In genomic region chr6:27020553-27020880, GRCh38 we compare ENCODE assay signal across 8 cellular contexts.
DNase-seq lines count a peak whose midpoint lies in the region; ATAC-seq and TF ChIP-seq lines count a peak whose summit lies in the region.

No MANE protein-coding gene starts in this region.

- 33% methylated on average over 8 of the region's 9 CpGs for WGBS in mesenchymal stem cell
- 80 to 86% methylated on average over 9 of the region's 9 CpGs for WGBS in tibial nerve, 2 donors

- no peak overlapping the region for H3K4ac ChIP-seq in mesenchymal stem cell (ENCODE audit: low read depth in 1 of 2, low read length in 2 of 2)

- H4K8ac ChIP-seq in mesenchymal stem cell (ENCODE audit: low read length): peak overlapping the region; percentile 78

- no peak overlapping the region for H3K27ac Mint-ChIP-seq in activated naive CD4-positive, alpha-beta T cell treated with anti-CD3 and anti-CD28 coated beads, Interleukin-2, amount 10 ng/mL, durations not matched to agents 7 days and 5 days

- no peak for TF ChIP-seq CTCF in breast epithelium (IDR thresholded peaks at IDR 0.05)
- no peak for TF ChIP-seq CTCF in tibial nerve (IDR thresholded peaks at IDR 0.05)

- TF ChIP-seq EP300 in tibial nerve (IDR thresholded peaks at IDR 0.05): no peak

- H2AK5ac ChIP-seq in mesenchymal stem cell (ENCODE audit: low read length, severe bottlenecking): no peak overlapping the region

- intact Hi-C loops in breast epithelium (cut with DNase I; ENCODE audit: low total_unique reads): no loop called here

- H3K9me3 ChIP-seq in breast epithelium (peaks cover 0 to 20% of the 10 kb centered on the region in 2 donors), mesenchymal stem cell (ENCODE audit: control insufficient read depth, low read length) (peaks cover 4% of the 10 kb centered on the region), tibial nerve (peaks cover 0 to 22% (median 4%) of the 10 kb centered on the region in 4 donors)

- H3K79me1 ChIP-seq in mesenchymal stem cell (replicated peaks; ENCODE audit: low read length, poor library complexity, severe bottlenecking): no peaks in the 10 kb centered on the region

- no peak overlapping the region for H2BK5ac ChIP-seq in mesenchymal stem cell (ENCODE audit: low read depth, low read length, poor library complexity, severe bottlenecking)

- no peak overlapping the region for H3K14ac ChIP-seq in mesenchymal stem cell (ENCODE audit: low read length in 2 of 2)

- no peak for DNase-seq in activated naive CD4-positive, alpha-beta T cell treated with anti-CD3 and anti-CD28 coated beads, Interleukin-2, amount 10 ng/mL, durations not matched to agents 7 days and 5 days
- no peak for DNase-seq in activated naive CD4-positive, alpha-beta T cell treated with Interleukin-2 at 50 U/mL for 16 hours
- DNase-seq in breast epithelium (ENCODE audit: low spot score in 2 of 2): no peak
- no peak for DNase-seq in mesenchymal stem cell
- DNase-seq in tibial nerve (ENCODE audit: low spot score in 2 of 2): no peak
- no peak for DNase-seq in epidermal melanocyte (ENCODE audit: insufficient read length, low spot score)

- H3K4me2 ChIP-seq in mesenchymal stem cell (ENCODE audit: low read length, poor library complexity, severe bottlenecking): peak overlapping the region; percentile 51

- H3K36me3 ChIP-seq in breast epithelium: no peaks in the 10 kb centered on the region
- no peaks in the 10 kb centered on the region for H3K36me3 ChIP-seq in mesenchymal stem cell (ENCODE audit: control insufficient read depth in 1 of 2, insufficient read depth in 2 of 2, low read depth in 1 of 2, low read length in 2 of 2)
- H3K36me3 ChIP-seq in tibial nerve: peaks cover 0 to 4% (median 0%) of the 10 kb centered on the region in 3 donors

- H3K18ac ChIP-seq in mesenchymal stem cell (ENCODE audit: low read depth in 1 of 2, low read length in 2 of 2): no peak overlapping the region

- H3K27ac ChIP-seq in breast epithelium: peak overlapping the region; percentile 94 to 97
- H3K27ac ChIP-seq in mesenchymal stem cell (ENCODE audit: low read length, poor library complexity, severe bottlenecking): peak overlapping the region; percentile 94
- peak overlapping the region in 3 of 4 donors; percentile 80 to 92 (median 90) for H3K27ac ChIP-seq in tibial nerve

- H3K4me1 Mint-ChIP-seq in activated naive CD4-positive, alpha-beta T cell treated with anti-CD3 and anti-CD28 coated beads, Interleukin-2, amount 10 ng/mL, durations not matched to agents 7 days and 5 days: peaks cover 9% of the 10 kb centered on the region

- no peak overlapping the region for H2BK15ac ChIP-seq in mesenchymal stem cell (ENCODE audit: low read depth, poor library complexity, severe bottlenecking)

- H2BK12ac ChIP-seq in mesenchymal stem cell (ENCODE audit: low read length in 2 of 2): no peak overlapping the region

- peak overlapping the region; percentile 47 for H3K4me3 Mint-ChIP-seq in activated naive CD4-positive, alpha-beta T cell treated with anti-CD3 and anti-CD28 coated beads, Interleukin-2, amount 10 ng/mL, durations not matched to agents 7 days and 5 days

- TF ChIP-seq POLR2A in breast epithelium (IDR thresholded peaks at IDR 0.05) (no peak), tibial nerve (IDR thresholded peaks at IDR 0.05) (no peak)

- H4K91ac ChIP-seq in mesenchymal stem cell (ENCODE audit: low read length): no peak overlapping the region

- H2AFZ ChIP-seq in mesenchymal stem cell (ENCODE audit: low read depth, low read length): no peak overlapping the region

- no peaks in the 10 kb centered on the region for H3K4me1 ChIP-seq in breast epithelium
- no peaks in the 10 kb centered on the region for H3K4me1 ChIP-seq in mesenchymal stem cell (ENCODE audit: control insufficient read depth, insufficient read depth, low read depth, low read length)
- no peaks in the 10 kb centered on the region for H3K4me1 ChIP-seq in tibial nerve

- H3K9ac ChIP-seq in mesenchymal stem cell (ENCODE audit: low read length): peak overlapping the region; percentile 97

- CTCF ChIA-PET in activated naive CD4-positive, alpha-beta T cell treated with anti-CD3 and anti-CD28 coated beads, Interleukin-2, amount 10 ng/mL, durations not matched to agents 7 days and 5 days (lab: Charles Lee): no interaction called here

- no peak overlapping the region for H3K23ac ChIP-seq in mesenchymal stem cell (ENCODE audit: low read length in 2 of 2)

- H3K27me3 Mint-ChIP-seq in activated naive CD4-positive, alpha-beta T cell treated with anti-CD3 and anti-CD28 coated beads, Interleukin-2, amount 10 ng/mL, durations not matched to agents 7 days and 5 days: peaks cover 23% of the 10 kb centered on the region

- ATAC-seq in GM18909 (IDR thresholded peaks at IDR 0.05; ENCODE audit: poor library complexity, unreplicated experiment) (no peak), HG02798 (IDR thresholded peaks at IDR 0.05; ENCODE audit: poor library complexity, unreplicated experiment) (no peak)

- no peaks in the 10 kb centered on the region for H3K36me3 Mint-ChIP-seq in activated naive CD4-positive, alpha-beta T cell treated with anti-CD3 and anti-CD28 coated beads, Interleukin-2, amount 10 ng/mL, durations not matched to agents 7 days and 5 days

- H3K9me3 Mint-ChIP-seq in activated naive CD4-positive, alpha-beta T cell treated with anti-CD3 and anti-CD28 coated beads, Interleukin-2, amount 10 ng/mL, durations not matched to agents 7 days and 5 days: peaks cover 9% of the 10 kb centered on the region

- H3K27me3 ChIP-seq in breast epithelium (no peaks in the 10 kb centered on the region), mesenchymal stem cell (ENCODE audit: control insufficient read depth in 1 of 2, insufficient read depth in 1 of 2, low read length in 2 of 2) (no peaks in the 10 kb centered on the region), tibial nerve (no peaks in the 10 kb centered on the region)

- H2BK120ac ChIP-seq in mesenchymal stem cell (ENCODE audit: low read depth, low read length): no peak overlapping the region

- peak overlapping the region; percentile 56 to 81 (median 80) for H3K4me3 ChIP-seq in breast epithelium
- peak overlapping the region; percentile 74 to 90 for H3K4me3 ChIP-seq in mesenchymal stem cell (ENCODE audit: insufficient read depth in 1 of 2, low read depth in 1 of 2, low read length in 2 of 2)
- peak overlapping the region; percentile 45 to 80 (median 64) for H3K4me3 ChIP-seq in tibial nerve
